ENCODE assay signal across 17 cellular contexts in genomic region chr18:75066223-75066622, GRCh38.
"Had no signal": no experiment of that assay in that cellular context is flagged by ENCODE, and none has a peak within 500 bp of the region (broad histone marks: within the 10 kb centered on the region; RNA-seq: fewer than 3 reads in every experiment).

No MANE protein-coding gene starts in this region.

- FAIRE-seq: bronchial epithelial cell had no signal

- DNase-seq: activated CD4-positive, alpha-beta T cell treated with anti-CD3 and anti-CD28 coated beads for 4 hours; activated CD4-positive, alpha-beta T cell treated with anti-CD3 and anti-CD28 coated beads, Interleukin-2, amount 50 U/mL, for 48 hours; activated CD8-positive, alpha-beta memory T cell treated with anti-CD3 and anti-CD28 coated beads, Interleukin-2, amount 10 ng/mL, durations not matched to agents 7 days and 5 days; activated effector memory CD4-positive, alpha-beta T cell treated with Interleukin-2 at 50 U/mL for 16 hours; activated naive CD4-positive, alpha-beta T cell; activated T-cell treated with anti-CD3 and anti-CD28 coated beads, Interleukin-2, amount 50 U/mL, for 24 hours; aorta; NCI-H1930; NCI-H446 treated with DMSO at 0.1 percent for 48 hours; NCI-H524 treated with DMSO at 0.1 percent for 48 hours; NCI-H748 treated with DMSO at 0.1 percent for 48 hours; RPMI8226; T-helper 1 cell had no signal

- ATAC-seq: activated CD4-positive, CD25-positive, alpha-beta regulatory T cell treated with anti-CD3 and anti-CD28 coated beads, Interleukin-2, amount 50 U/mL, for 24 hours; activated CD8-positive, alpha-beta memory T cell treated with anti-CD3 and anti-CD28 coated beads, Interleukin-2, amount 10 ng/mL, durations not matched to agents 7 days and 5 days; Right ventricle myocardium inferior had no signal

- H3K9me3 ChIP-seq: SK-N-SH had no signal
